In the genomic region with DNA sequence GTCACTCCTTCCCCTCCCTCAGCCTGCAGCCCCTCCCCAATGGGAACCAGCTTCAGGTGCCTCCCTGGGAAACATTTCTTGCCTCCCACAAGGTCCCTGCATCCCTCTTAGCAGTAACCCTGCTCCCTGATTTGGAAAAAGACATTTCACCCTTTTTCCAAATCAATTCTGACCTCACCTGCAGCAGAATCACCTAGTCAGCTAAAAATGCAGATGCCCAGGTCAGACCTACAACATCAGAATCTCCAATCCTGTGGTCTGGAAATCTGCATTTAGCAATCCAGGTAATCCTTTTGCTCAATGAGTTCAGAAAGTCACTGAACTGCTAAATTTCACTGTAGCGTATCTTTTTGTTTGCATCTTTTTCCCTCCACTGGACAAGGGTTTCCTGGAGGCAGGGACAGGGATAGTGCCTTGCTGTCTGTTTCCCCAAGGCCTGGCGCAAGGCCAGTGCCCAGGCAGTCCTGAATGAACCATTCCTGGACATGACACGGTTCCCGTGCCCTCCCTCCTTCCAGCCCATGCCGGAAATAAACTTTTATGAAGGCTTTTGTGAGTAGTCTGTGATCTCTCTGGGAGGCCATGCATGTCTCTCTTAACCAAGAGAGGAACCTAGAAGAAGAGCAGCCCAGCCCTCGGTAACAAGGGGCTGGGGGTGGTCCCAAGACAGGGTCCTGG, we compare ENCODE assay signal across 11 cellular contexts. TPM values are rescaled to one million over a fixed set of nuclear protein-coding genes. Genes with fewer than 3 reads are reported as not detected.
DNase-seq lines count a peak whose midpoint lies in the region; ATAC-seq and TF ChIP-seq lines count a peak whose summit lies in the region.
"Had no signal": no experiment of that assay in that cellular context is flagged by ENCODE, and none has a peak within 500 bp of the region (broad histone marks: within the 10 kb centered on the region; RNA-seq: fewer than 3 reads in every experiment).

No MANE protein-coding gene starts in this region.

- TF ChIP-seq CTCF in RWPE2 (IDR thresholded peaks at IDR 0.05; ENCODE audit: poor library complexity, severe bottlenecking) (no peak), fibroblast of lung (conservative IDR thresholded peaks at IDR 0.05 in 1 of 2, IDR thresholded peaks at IDR 0.05 in 1 of 2; ENCODE audit: low read depth in 1 of 2, low read length in 2 of 2) (no peak), osteoblast (IDR thresholded peaks at IDR 0.05; ENCODE audit: extremely low read depth, low read depth, low read length) (no peak)

- peak overlapping the region; percentile 20 for H3K9ac ChIP-seq in fibroblast of lung (ENCODE audit: insufficient read depth, low read length)

- no peaks in the 10 kb centered on the region for H3K36me3 ChIP-seq in RWPE2 (ENCODE audit: low read depth)
- H3K36me3 ChIP-seq in fibroblast of lung (ENCODE audit: control insufficient read depth, insufficient read depth, low read length) = no peaks in the 10 kb centered on the region
- H3K36me3 ChIP-seq in osteoblast (ENCODE audit: insufficient read depth, low read length) = no peaks in the 10 kb centered on the region
- H3K36me3 ChIP-seq in HAP-1 (replicated peaks) = no peaks in the 10 kb centered on the region

- H3K79me2 ChIP-seq in fibroblast of lung (ENCODE audit: control insufficient read depth, insufficient read depth, low read length) (no peaks in the 10 kb centered on the region), osteoblast (ENCODE audit: insufficient read depth, low read length) (no peaks in the 10 kb centered on the region)

- H3K4me3 ChIP-seq in RWPE2 (ENCODE audit: severe bottlenecking) (no peak overlapping the region), fibroblast of lung (replicated peaks in 1 of 4; ENCODE audit: control extremely low read depth in 1 of 4, insufficient read depth in 1 of 4, low read depth in 3 of 4, low read length in 4 of 4) (no peak overlapping the region), osteoblast (ENCODE audit: insufficient read depth, low read length) (no peak overlapping the region), HAP-1 (no peak overlapping the region)

- H3K27ac ChIP-seq in RWPE2 (ENCODE audit: poor library complexity, severe bottlenecking) = no peak overlapping the region
- no peak overlapping the region for H3K27ac ChIP-seq in fibroblast of lung (ENCODE audit: insufficient read depth, low read length)
- H3K27ac ChIP-seq in osteoblast (ENCODE audit: low read depth, low read length) = peak overlapping the region; percentile 39
- H3K27ac ChIP-seq: HL-60 had no signal

- H3K4me1 ChIP-seq in RWPE2 (ENCODE audit: insufficient read depth, poor library complexity, severe bottlenecking) (peaks cover 6% of the 10 kb centered on the region), fibroblast of lung (ENCODE audit: control insufficient read depth, extremely low read depth, insufficient read depth, low read length) (peaks cover 23% of the 10 kb centered on the region), osteoblast (ENCODE audit: insufficient read depth, low read length) (peaks cover 29% of the 10 kb centered on the region), HAP-1 (no peaks in the 10 kb centered on the region)

- in situ Hi-C loops in HAP-1 (cut with MboI; ENCODE audit: low sequenced_read_pairs) = no loop called here

- no peaks in the 10 kb centered on the region for H4K20me1 ChIP-seq in fibroblast of lung (ENCODE audit: control insufficient read depth, extremely low read depth, insufficient read depth, low read length)
- H4K20me1 ChIP-seq in osteoblast (ENCODE audit: insufficient read depth, low read length) = no peaks in the 10 kb centered on the region

- ATAC-seq in RWPE2 (ENCODE audit: low read depth) = peak; percentile 70
- ATAC-seq in HG03175 (IDR thresholded peaks at IDR 0.05; ENCODE audit: unreplicated experiment) = no peak

- H3K9me3 ChIP-seq in RWPE2 (ENCODE audit: severe bottlenecking) (no peaks in the 10 kb centered on the region), fibroblast of lung (ENCODE audit: control insufficient read depth, insufficient read depth, low read depth, low read length) (no peaks in the 10 kb centered on the region), osteoblast (ENCODE audit: low read depth, low read length) (no peaks in the 10 kb centered on the region), HAP-1 (no peaks in the 10 kb centered on the region)

- peak; percentile 22 for DNase-seq in DMS153 treated with DMSO at 0.1 percent for 48 hours (lab: John Stamatoyannopoulos, UW; ENCODE audit: unreplicated experiment)
- DNase-seq in RWPE2 (ENCODE audit: low spot score) = no peak
- DNase-seq in fibroblast of lung (ENCODE audit: low read depth in 2 of 2) = peak in 1 of 2 donors; percentile 44
- no peak for DNase-seq in osteoblast (ENCODE audit: insufficient read length, low spot score, missing footprints)
- DNase-seq in NCI-H1092 treated with DMSO at 0.1 percent for 48 hours (lab: John Stamatoyannopoulos, UW) = no peak
- DNase-seq in activated effector memory CD4-positive, alpha-beta T cell treated with Interleukin-2 at 50 U/mL for 16 hours = no peak
- DNase-seq in HAP-1 (ENCODE audit: low spot score in 2 of 2) = no peak
- DNase-seq: immature natural killer cell; stimulated activated CD4-positive, alpha-beta T cell treated with anti-CD3 and anti-CD28 coated beads, Interleukin-2, amount 100 ng/mL, for 48 hours had no signal

- H2AFZ ChIP-seq in fibroblast of lung (ENCODE audit: low read length) = no peak overlapping the region
- H2AFZ ChIP-seq in osteoblast (ENCODE audit: low read length) = peak overlapping the region; percentile 77

- H3K27me3 ChIP-seq in RWPE2 (ENCODE audit: insufficient read depth, poor library complexity, severe bottlenecking) (no peaks in the 10 kb centered on the region), fibroblast of lung (ENCODE audit: control insufficient read depth, insufficient read depth, low read length) (no peaks in the 10 kb centered on the region), osteoblast (ENCODE audit: insufficient read depth, low read length) (no peaks in the 10 kb centered on the region), HAP-1 (ENCODE audit: low read depth) (no peaks in the 10 kb centered on the region)

- H3K4me2 ChIP-seq in fibroblast of lung (ENCODE audit: extremely low read depth, insufficient read depth, low read length) = peak overlapping the region; percentile 65
- H3K4me2 ChIP-seq in osteoblast (ENCODE audit: insufficient read depth, low read length) = peak overlapping the region; percentile 44

RNA-seq across cellular contexts. Expression of gene COL13A1, which starts 44.0 kb away (rescaled TPM):
- total RNA-seq in fibroblast of lung (6.4 and 7.4 TPM in 2 replicates), osteoblast (1.1 and 1.8 TPM in 2 replicates)
- polyA plus RNA-seq in fibroblast of lung = 5.7 and 10.7 TPM in 2 replicates
- polyA plus RNA-seq in fibroblast of lung (2012) = 7.6 and 16.3 TPM in 2 replicates
- polyA minus RNA-seq in fibroblast of lung (ENCODE audit: low replicate concordance) = 1.4 and 4.3 TPM in 2 replicates
